ENCODE assay signal across 19 cellular contexts in genomic region chr3:64009528-64009927, GRCh38. TPM values are rescaled to one million over a fixed set of nuclear protein-coding genes. Genes with fewer than 3 reads are reported as not detected.
DNase-seq lines count a peak whose midpoint lies in the region; ATAC-seq and TF ChIP-seq lines count a peak whose summit lies in the region.
"Had no signal": no experiment of that assay in that cellular context is flagged by ENCODE, and none has a peak within 500 bp of the region (broad histone marks: within the 10 kb centered on the region; RNA-seq: fewer than 3 reads in every experiment).

No MANE protein-coding gene starts in this region.

- H3K4me1 ChIP-seq in CD4-positive, CD25-positive, alpha-beta regulatory T cell (ENCODE audit: control insufficient read depth, insufficient read depth, low read length, poor library complexity, severe bottlenecking): no peaks in the 10 kb centered on the region
- H3K4me1 ChIP-seq in CD8-positive, alpha-beta T cell (ENCODE audit: insufficient read depth, low read length): no peaks in the 10 kb centered on the region
- peaks cover 0 to 2% of the 10 kb centered on the region in 2 donors for H3K4me1 ChIP-seq in ascending aorta
- peaks cover 7% of the 10 kb centered on the region for H3K4me1 ChIP-seq in testis
- H3K4me1 ChIP-seq: HAP-1, lower lobe of right lung, prostate gland, SJCRH30 had no signal

- no peak for DNase-seq in CD4-positive, CD25-positive, alpha-beta regulatory T cell
- no peak for DNase-seq in CD8-positive, alpha-beta T cell
- DNase-seq in ascending aorta (ENCODE audit: low spot score in 2 of 2) (no peak), naive B cell (no peak), testis (no peak), NCI-H146 (lab: John Stamatoyannopoulos, UW) (no peak)
- DNase-seq: activated CD8-positive, alpha-beta memory T cell treated with anti-CD3 and anti-CD28 coated beads for 24 hours; amygdala; COR-L47; gastrocnemius medialis; lower lobe of right lung; NCI-H1105; SJCRH30; stimulated activated CD4-positive, alpha-beta T cell treated with anti-CD3 and anti-CD28 coated beads, Interleukin-1b, Interleukin-23, amount 100 ng/mL, for 48 hours had no signal

- POLR2A ChIA-PET in CD8-positive, alpha-beta T cell (lab: Charles Lee): interaction anchor here (1.4 kb wide), 1 partner anchor 10 kb away, joined by 3 read pairs; no protein-coding TSS in a partner anchor

- peaks cover 15 to 39% (median 22%) of the 10 kb centered on the region in 4 donors for H3K4me1 Mint-ChIP-seq in CD4-positive, CD25-positive, alpha-beta regulatory T cell
- peaks cover 31% of the 10 kb centered on the region for H3K4me1 Mint-ChIP-seq in CD8-positive, alpha-beta T cell (ENCODE audit: low read depth)
- H3K4me1 Mint-ChIP-seq in naive B cell: peaks cover 0 to 17% (median 5%) of the 10 kb centered on the region in 3 donors

- TF ChIP-seq CTCF in CD8-positive, alpha-beta T cell (IDR thresholded peaks at IDR 0.05): no peak
- TF ChIP-seq CTCF in ascending aorta (IDR thresholded peaks at IDR 0.05) (no peak), testis (IDR thresholded peaks at IDR 0.05) (no peak)

- no peak overlapping the region for H3K27ac ChIP-seq in CD4-positive, CD25-positive, alpha-beta regulatory T cell (ENCODE audit: insufficient read depth, low read length, poor library complexity, severe bottlenecking)
- no peak overlapping the region for H3K27ac ChIP-seq in CD8-positive, alpha-beta T cell (ENCODE audit: low read depth, low read length)
- H3K27ac ChIP-seq in ascending aorta: peak overlapping the region; percentile 56 to 60
- H3K27ac ChIP-seq in testis: no peak overlapping the region
- H3K27ac ChIP-seq: lower lobe of right lung, prostate gland, SJCRH30 had no signal

- intact Hi-C loops in CD8-positive, alpha-beta T cell (cut with DNase I, micrococcal nuclease): no loop called here
- intact Hi-C loops in ascending aorta (cut with DNase I): no loop called here
- intact Hi-C loops in testis (cut with DNase I; ENCODE audit: low total_unique reads): no loop called here

- H3K27me3 Mint-ChIP-seq in CD4-positive, CD25-positive, alpha-beta regulatory T cell: no peaks in the 10 kb centered on the region
- no peaks in the 10 kb centered on the region for H3K27me3 Mint-ChIP-seq in CD8-positive, alpha-beta T cell (ENCODE audit: low read depth)
- H3K27me3 Mint-ChIP-seq in naive B cell: no peaks in the 10 kb centered on the region

- CTCF ChIA-PET in CD8-positive, alpha-beta T cell (lab: Charles Lee): interaction anchor here (1.1 to 4.0 kb wide), 4 partner anchors 9 to 47 kb away, joined by 3 to 32 read pairs (median 11); no protein-coding TSS in a partner anchor

- no peaks in the 10 kb centered on the region for H3K27me3 ChIP-seq in CD4-positive, CD25-positive, alpha-beta regulatory T cell (ENCODE audit: control insufficient read depth, insufficient read depth, low read length)
- no peaks in the 10 kb centered on the region for H3K27me3 ChIP-seq in CD8-positive, alpha-beta T cell (ENCODE audit: insufficient read depth, low read length)
- H3K27me3 ChIP-seq in ascending aorta (no peaks in the 10 kb centered on the region), testis (no peaks in the 10 kb centered on the region)
- H3K27me3 ChIP-seq: gastrocnemius medialis, SJCRH30, tibial nerve had no signal

- peaks cover 43% of the 10 kb centered on the region for H3K36me3 Mint-ChIP-seq in CD4-positive, CD25-positive, alpha-beta regulatory T cell
- peaks cover 69% of the 10 kb centered on the region for H3K36me3 Mint-ChIP-seq in CD8-positive, alpha-beta T cell
- H3K36me3 Mint-ChIP-seq in naive B cell: peaks cover 28 to 30% of the 10 kb centered on the region in 2 donors

- H3K9me3 Mint-ChIP-seq in CD4-positive, CD25-positive, alpha-beta regulatory T cell: no peaks in the 10 kb centered on the region
- no peaks in the 10 kb centered on the region for H3K9me3 Mint-ChIP-seq in CD8-positive, alpha-beta T cell
- no peaks in the 10 kb centered on the region for H3K9me3 Mint-ChIP-seq in naive B cell

- TF ChIP-seq POLR2A in testis (IDR thresholded peaks at IDR 0.05): no peak

- no peaks in the 10 kb centered on the region for H3K9me3 ChIP-seq in CD4-positive, CD25-positive, alpha-beta regulatory T cell (ENCODE audit: control insufficient read depth in 2 of 2, low read length in 2 of 2)
- no peaks in the 10 kb centered on the region for H3K9me3 ChIP-seq in CD8-positive, alpha-beta T cell (ENCODE audit: low read length)
- no peaks in the 10 kb centered on the region for H3K9me3 ChIP-seq in ascending aorta
- H3K9me3 ChIP-seq in testis: no peaks in the 10 kb centered on the region
- H3K9me3 ChIP-seq: gastrocnemius medialis, HAP-1, lower lobe of right lung, prostate gland, SJCRH30, tibial nerve had no signal

- peak overlapping the region; percentile 1 to 45 (median 42) for H3K27ac Mint-ChIP-seq in CD4-positive, CD25-positive, alpha-beta regulatory T cell
- peak overlapping the region; percentile 67 for H3K27ac Mint-ChIP-seq in CD8-positive, alpha-beta T cell
- H3K27ac Mint-ChIP-seq in naive B cell: peak overlapping the region in 4 of 6 donors; percentile 11 to 62 (median 38)

- H3K4me3 ChIP-seq in CD4-positive, CD25-positive, alpha-beta regulatory T cell (ENCODE audit: low read depth, low read length): no peak overlapping the region
- no peak overlapping the region for H3K4me3 ChIP-seq in CD8-positive, alpha-beta T cell (ENCODE audit: low read depth, low read length)
- H3K4me3 ChIP-seq in ascending aorta (no peak overlapping the region), testis (no peak overlapping the region)
- H3K4me3 ChIP-seq: gastrocnemius medialis, HAP-1, lower lobe of right lung, prostate gland, SJCRH30, tibial nerve had no signal

- WGBS in testis, 2 donors: 82 to 92% methylated on average over 7 of the region's 7 CpGs

- no peak overlapping the region for H3K4me3 Mint-ChIP-seq in CD4-positive, CD25-positive, alpha-beta regulatory T cell
- H3K4me3 Mint-ChIP-seq in CD8-positive, alpha-beta T cell: no peak overlapping the region
- peak overlapping the region in 1 of 8 donors; percentile 11 for H3K4me3 Mint-ChIP-seq in naive B cell

- ATAC-seq in CD4-positive, CD25-positive, alpha-beta regulatory T cell (ENCODE audit: low read depth in 2 of 2): no peak
- no peak for ATAC-seq in CD8-positive, alpha-beta T cell
- no peak for ATAC-seq in naive B cell (ENCODE audit: low read depth in 2 of 2)
- ATAC-seq in HG03095 (IDR thresholded peaks at IDR 0.05; ENCODE audit: unreplicated experiment): no peak
- ATAC-seq: gastrocnemius medialis, Panc1 had no signal

- peaks cover 96% of the 10 kb centered on the region for H3K36me3 ChIP-seq in CD4-positive, CD25-positive, alpha-beta regulatory T cell (ENCODE audit: control insufficient read depth, insufficient read depth, low read length)
- H3K36me3 ChIP-seq in CD8-positive, alpha-beta T cell (ENCODE audit: insufficient read depth, low read length): peaks cover 74% of the 10 kb centered on the region
- peaks cover 32 to 87% of the 10 kb centered on the region in 2 donors for H3K36me3 ChIP-seq in ascending aorta
- no peaks in the 10 kb centered on the region for H3K36me3 ChIP-seq in testis (ENCODE audit: low read depth, missing control alignments)

RNA-seq across cellular contexts. Expression of gene PSMD6, which starts 13.8 kb away (rescaled TPM):
- 86.7 TPM for total RNA-seq in CD4-positive, CD25-positive, alpha-beta regulatory T cell
- 100 to 1,000 TPM; 119 to 139 (median 124) TPM for polyA plus RNA-seq in CD4-positive, CD25-positive, alpha-beta regulatory T cell
- 100 to 1,000 TPM; 134 to 138 TPM for total RNA-seq in CD8-positive, alpha-beta T cell
- total RNA-seq in ascending aorta (49.2 TPM), testis (100 to 1,000 TPM; 105 to 128 TPM)
- polyA plus RNA-seq in naive B cell (ENCODE audit: low read depth in 6 of 6) (100 to 1,000 TPM in 5 of 6 donors, 10 to 100 TPM in 1; 93.0 to 150 (median 123) TPM), testis (ENCODE audit: insufficient read depth, low read depth, low replicate concordance) (249 TPM)

Comparison
In these comparisons a context has a peak if more than half of its experiments do, and no peak if none do; other contexts are left out.
1. H3K27ac ChIP-seq: peak in ascending aorta (2 of 2); none in CD4-positive, CD25-positive, alpha-beta regulatory T cell (single experiment), CD8-positive, alpha-beta T cell (single experiment) and testis (0 of 2).
2. Peak in every context shown above with its lines, with median percentiles within 50 percentile points of each other: H3K27ac Mint-ChIP-seq.